ENCODE assay signal across 1 cellular context in genomic region chr1:182288749-182289604, GRCh38.
TF ChIP-seq lines count a peak whose summit lies in the region.

No MANE protein-coding gene starts in this region.

TF ChIP-seq in HepG2, 621 proteins besides CTCF, POLR2A, EP300 and RAD21 (continued from another document and continues in another):
- peak; percentile 54; the same call in 1 of the 2 replicates for TF ChIP-seq ZNF281 (CRISPR knock-in tag; IDR thresholded peaks at IDR 0.05; ENCODE audit: borderline replicate concordance)
- no peak for TF ChIP-seq ZFP62 (CRISPR knock-in tag; IDR thresholded peaks at IDR 0.05)
- TF ChIP-seq TEF (CRISPR knock-in tag; IDR thresholded peaks at IDR 0.05) = no peak
- TF ChIP-seq ZNF414 (CRISPR knock-in tag; IDR thresholded peaks at IDR 0.05) = no peak
- no peak for TF ChIP-seq GPN1 (CRISPR knock-in tag; IDR thresholded peaks at IDR 0.05; ENCODE audit: borderline replicate concordance)
- no peak for TF ChIP-seq RNF2 (conservative IDR thresholded peaks at IDR 0.05; ENCODE audit: low read depth)
- TF ChIP-seq IRX3 (CRISPR knock-in tag; IDR thresholded peaks at IDR 0.05; ENCODE audit: borderline replicate concordance, low read depth) = no peak
- peak; percentile 96 for TF ChIP-seq RARA (CRISPR knock-in tag; IDR thresholded peaks at IDR 0.05)
- peak; percentile 55; the same call in 1 of the 2 replicates for TF ChIP-seq ZNF12 (CRISPR knock-in tag; IDR thresholded peaks at IDR 0.05)
- no peak for TF ChIP-seq ZBTB40 (IDR thresholded peaks at IDR 0.05)
- no peak; the same call in 1 of the 2 replicates for TF ChIP-seq ZBTB40 (CRISPR knock-in tag; IDR thresholded peaks at IDR 0.05)
- no peak for TF ChIP-seq ZNF761 (CRISPR knock-in tag; conservative IDR thresholded peaks at IDR 0.05)
- TF ChIP-seq BCL3 (CRISPR knock-in tag; IDR thresholded peaks at IDR 0.05) = no peak
- no peak for TF ChIP-seq JARID2 (CRISPR knock-in tag; IDR thresholded peaks at IDR 0.05; ENCODE audit: insufficient replicate concordance)
- no peak for TF ChIP-seq BRD4 (CRISPR knock-in tag; IDR thresholded peaks at IDR 0.05)
- peak; percentile 18; the same call in 1 of the 2 replicates for TF ChIP-seq TFDP1 (CRISPR knock-in tag; IDR thresholded peaks at IDR 0.05; ENCODE audit: borderline replicate concordance)
- TF ChIP-seq HOMEZ (CRISPR knock-in tag; IDR thresholded peaks at IDR 0.05; ENCODE audit: low read depth) = peak; percentile 80; the same call in 1 of the 2 replicates
- no peak for TF ChIP-seq HNRNPLL (IDR thresholded peaks at IDR 0.05; ENCODE audit: low read depth, low read length, poor library complexity, severe bottlenecking)
- TF ChIP-seq ZNF720 (CRISPR knock-in tag; IDR thresholded peaks at IDR 0.05) = no peak
- no peak for TF ChIP-seq ZC3H13 (CRISPR knock-in tag; IDR thresholded peaks at IDR 0.05)
- TF ChIP-seq ZNF569 (CRISPR knock-in tag; IDR thresholded peaks at IDR 0.05; ENCODE audit: borderline replicate concordance) = no peak
- peak; percentile 42; the same call in 1 of the 2 replicates for TF ChIP-seq ZNF121 (CRISPR knock-in tag; IDR thresholded peaks at IDR 0.05)
- no peak for TF ChIP-seq ZFP90 (CRISPR knock-in tag; IDR thresholded peaks at IDR 0.05; ENCODE audit: borderline replicate concordance)
- no peak for TF ChIP-seq ZNF382 (CRISPR knock-in tag; IDR thresholded peaks at IDR 0.05; ENCODE audit: borderline replicate concordance)
- TF ChIP-seq RBM39 (IDR thresholded peaks at IDR 0.05; ENCODE audit: low read depth, low read length, poor library complexity, severe bottlenecking) = no peak
- TF ChIP-seq AFF4 (CRISPR knock-in tag; IDR thresholded peaks at IDR 0.05) = no peak
- peak; percentile 87 for TF ChIP-seq TARDBP (CRISPR knock-in tag; IDR thresholded peaks at IDR 0.05)
- peak; percentile 24; the same call in 1 of the 2 replicates for TF ChIP-seq ZNF607 (CRISPR knock-in tag; IDR thresholded peaks at IDR 0.05; ENCODE audit: borderline replicate concordance)
- peak; percentile 59 for TF ChIP-seq ZBTB26 (CRISPR knock-in tag; IDR thresholded peaks at IDR 0.05; ENCODE audit: borderline replicate concordance)
- peak; percentile 77 for TF ChIP-seq CEBPG (CRISPR knock-in tag; IDR thresholded peaks at IDR 0.05)
- no peak for TF ChIP-seq PTBP1 (IDR thresholded peaks at IDR 0.05; ENCODE audit: low read depth, low read length, poor library complexity, severe bottlenecking)
- no peak for TF ChIP-seq ZNF138 (CRISPR knock-in tag; IDR thresholded peaks at IDR 0.05; ENCODE audit: low read depth)
